In the genomic region with DNA sequence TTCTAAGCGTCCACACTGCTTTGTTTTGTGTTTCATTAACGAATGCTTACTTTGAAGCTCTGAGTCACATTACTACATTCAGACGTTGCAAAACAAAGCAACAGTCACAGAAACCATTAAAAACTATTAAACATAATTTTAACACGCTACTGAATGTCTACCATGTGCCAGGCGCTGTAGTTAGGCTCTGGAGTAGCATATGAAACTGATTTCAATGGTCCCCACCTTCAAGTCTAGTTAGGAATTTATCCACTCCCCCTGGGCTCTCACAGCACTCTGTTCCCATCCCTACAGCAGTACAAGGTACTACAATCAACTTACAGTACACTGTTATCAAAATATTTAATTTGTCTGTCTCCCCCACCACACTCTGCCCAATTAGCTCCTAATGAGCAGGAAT, we compare ENCODE assay signal across 8 cellular contexts. TPM values are rescaled to one million over a fixed set of nuclear protein-coding genes. Genes with fewer than 3 reads are reported as not detected.
DNase-seq lines count a peak whose midpoint lies in the region; ATAC-seq and TF ChIP-seq lines count a peak whose summit lies in the region.

No MANE protein-coding gene starts in this region.

- TF ChIP-seq CTCF in BE2C (IDR thresholded peaks at IDR 0.05; ENCODE audit: low read depth, low read length) (no peak), cardiac fibroblast (IDR thresholded peaks at IDR 0.05; ENCODE audit: low read depth, low read length) (no peak)

- ATAC-seq in GM19463 (IDR thresholded peaks at IDR 0.05; ENCODE audit: unreplicated experiment) (no peak), HG03039 (IDR thresholded peaks at IDR 0.05; ENCODE audit: unreplicated experiment) (no peak), GM19467 (IDR thresholded peaks at IDR 0.05; ENCODE audit: unreplicated experiment) (no peak)

- peak overlapping the region; percentile 92 for H3K4me3 ChIP-seq in BE2C (ENCODE audit: low read depth, low read length)
- H3K4me3 ChIP-seq in HUES6 (ENCODE audit: low read depth, low read length) = peak overlapping the region; percentile 93
- H3K4me3 ChIP-seq in cardiac fibroblast (replicated peaks in 1 of 2; ENCODE audit: low read depth in 2 of 2, low read length in 2 of 2) = peak overlapping the region; percentile 77 to 90
- H3K4me3 ChIP-seq in mononuclear cell (ENCODE audit: low read length) = peak overlapping the region; percentile 94

- H3K4me1 ChIP-seq in BE2C (no peaks in the 10 kb centered on the region), HUES6 (ENCODE audit: control insufficient read depth, insufficient read depth, low read length) (0 out of 2 replicates have a peak, but pooled peaks cover 3% of the 10 kb centered on the region), mononuclear cell (ENCODE audit: insufficient read depth, low read length) (peaks cover 17% of the 10 kb centered on the region)

- H3K36me3 ChIP-seq in BE2C (peaks cover 9% of the 10 kb centered on the region), HUES6 (ENCODE audit: control insufficient read depth, insufficient read depth, low read length) (peaks cover 37% of the 10 kb centered on the region)

- no peaks in the 10 kb centered on the region for H3K9me3 ChIP-seq in BE2C
- H3K9me3 ChIP-seq in HUES6 (ENCODE audit: control insufficient read depth, insufficient read depth, low read depth, low read length) = no peaks in the 10 kb centered on the region
- H3K9me3 ChIP-seq in mononuclear cell (ENCODE audit: low read depth, low read length) = no peaks in the 10 kb centered on the region

- peak overlapping the region; percentile 52; the same call in 1 of the 2 replicates for H3K27ac ChIP-seq in HUES6 (ENCODE audit: low read depth, low read length)

- DNase-seq in BE2C (no peak), cardiac fibroblast (ENCODE audit: low read depth in 2 of 2) (peak; percentile 29), NCI-H446 (lab: John Stamatoyannopoulos, UW) (no peak)

- H3K27me3 ChIP-seq in BE2C (no peaks in the 10 kb centered on the region), HUES6 (ENCODE audit: control insufficient read depth, insufficient read depth, low read length) (no peaks in the 10 kb centered on the region), mononuclear cell (ENCODE audit: insufficient read depth, low read length) (no peaks in the 10 kb centered on the region)

- peak overlapping the region; percentile 80 for H3K9ac ChIP-seq in HUES6 (ENCODE audit: low read length)

RNA-seq across cellular contexts. Expression of gene UTP6, which starts 0.6 kb away (rescaled TPM):
- polyA plus RNA-seq in BE2C (2012; ENCODE audit: insufficient read depth, insufficient read length, low read depth) = 42.1 TPM
- total RNA-seq in mononuclear cell = 16.2 TPM

RNA-seq across cellular contexts. Expression of gene SUZ12, which starts 35.9 kb away (rescaled TPM):
- polyA plus RNA-seq in BE2C (2012; ENCODE audit: insufficient read depth, insufficient read length, low read depth) = 10.1 TPM
- 34.1 TPM for total RNA-seq in mononuclear cell

RNA-seq across cellular contexts. Expression of gene COPRS, which starts 41.8 kb away (rescaled TPM):
- 14.8 TPM for polyA plus RNA-seq in BE2C (2012; ENCODE audit: insufficient read depth, insufficient read length, low read depth)
- total RNA-seq in mononuclear cell = 7.9 TPM

Comparison
In these comparisons a context has a peak if more than half of its experiments do, and no peak if none do; other contexts are left out.
1. DNase-seq: peak in cardiac fibroblast (2 of 2); none in BE2C (single experiment) and NCI-H446 (0 of 2).
2. Peak in every context shown above with its lines, with median percentiles within 50 percentile points of each other: H3K4me3 ChIP-seq.